Comparison of ENCODE assay signal across 5 cellular contexts in genomic region chr7:68438811-68439210, GRCh38.
"Had no signal": no experiment of that assay in that cellular context is flagged by ENCODE, and none has a peak within 500 bp of the region (broad histone marks: within the 10 kb centered on the region; RNA-seq: fewer than 3 reads in every experiment).

No MANE protein-coding gene starts in this region.

- H3K27ac ChIP-seq: HL-60 had no signal

- ATAC-seq: HepG2 had no signal

- FAIRE-seq: HepG2, HTR-8/SVneo had no signal

- DNase-seq: IMR-90, KBM-7 had no signal
